Comparison of ENCODE assay signal across 13 cellular contexts in genomic region chr12:713281-713875, GRCh38. TPM values are rescaled to one million over a fixed set of nuclear protein-coding genes. Genes with fewer than 3 reads are reported as not detected.
A peak's percentile ranks its signal among the peaks of the same experiment; 100 is the strongest.
DNase-seq lines count a peak whose midpoint lies in the region; ATAC-seq and TF ChIP-seq lines count a peak whose summit lies in the region.
"Had no signal": no experiment of that assay in that cellular context is flagged by ENCODE, and none has a peak within 500 bp of the region (broad histone marks: within the 10 kb centered on the region; RNA-seq: fewer than 3 reads in every experiment).

No MANE protein-coding gene starts in this region.

- intact Hi-C loops in CD14-positive monocyte (cut with micrococcal nuclease) = no loop called here

- TF ChIP-seq CTCF in CD14-positive monocyte (IDR thresholded peaks at IDR 0.05) = no peak

- DNase-seq in activated naive CD4-positive, alpha-beta T cell treated with Interleukin-2 at 50 U/mL for 16 hours = peak; percentile 46
- DNase-seq in activated naive CD4-positive, alpha-beta T cell treated with anti-CD3 and anti-CD28 coated beads, Interleukin-2, amount 10 ng/mL, durations not matched to agents 7 days and 5 days = no peak
- DNase-seq in mesenteric fat pad (ENCODE audit: low spot score) (peak; percentile 24), superior temporal gyrus (ENCODE audit: extremely low spot score) (peak; percentile 46), CD14-positive monocyte (ENCODE audit: low spot score) (no peak), NCI-H2029 (lab: John Stamatoyannopoulos, UW) (no peak)
- no peak for DNase-seq in natural killer cell treated with Interleukin-12 subunit alpha and Interleukin-12 subunit beta and Interleukin-15 and Interleukin-18, amount 100 ng/mL, for 72 hours (ENCODE audit: low spot score)
- DNase-seq: effector memory CD4-positive, alpha-beta T cell; HFFc6; NCI-H226; thyroid gland had no signal

- CTCF ChIA-PET in activated naive CD4-positive, alpha-beta T cell treated with anti-CD3 and anti-CD28 coated beads, Interleukin-2, amount 10 ng/mL, durations not matched to agents 7 days and 5 days (lab: Charles Lee) = interaction anchor here (1.4 to 2.7 kb wide), 2 partner anchors 8 to 37 kb away, joined by 3 to 10 read pairs; no protein-coding TSS in a partner anchor

- peaks cover 14% of the 10 kb centered on the region for H3K4me1 Mint-ChIP-seq in activated naive CD4-positive, alpha-beta T cell treated with anti-CD3 and anti-CD28 coated beads, Interleukin-2, amount 10 ng/mL, durations not matched to agents 7 days and 5 days
- peaks cover 45% of the 10 kb centered on the region for H3K4me1 Mint-ChIP-seq in activated naive CD4-positive, alpha-beta T cell treated with anti-CD3 and anti-CD28 coated beads, Interleukin-2, amount 50 U/mL, for 24 hours
- H3K4me1 Mint-ChIP-seq in natural killer cell treated with Interleukin-12 subunit alpha and Interleukin-12 subunit beta and Interleukin-15 and Interleukin-18, amount 100 ng/mL, for 72 hours (ENCODE audit: low read depth in 2 of 2) = peaks cover 4 to 5% of the 10 kb centered on the region in 2 donors
- peaks cover 2% of the 10 kb centered on the region for H3K4me1 Mint-ChIP-seq in CD14-positive monocyte

- H3K9me3 Mint-ChIP-seq in activated naive CD4-positive, alpha-beta T cell treated with anti-CD3 and anti-CD28 coated beads, Interleukin-2, amount 10 ng/mL, durations not matched to agents 7 days and 5 days = peaks cover 2% of the 10 kb centered on the region
- H3K9me3 Mint-ChIP-seq in activated naive CD4-positive, alpha-beta T cell treated with anti-CD3 and anti-CD28 coated beads, Interleukin-2, amount 50 U/mL, for 24 hours = no peaks in the 10 kb centered on the region
- no peaks in the 10 kb centered on the region for H3K9me3 Mint-ChIP-seq in natural killer cell treated with Interleukin-12 subunit alpha and Interleukin-12 subunit beta and Interleukin-15 and Interleukin-18, amount 100 ng/mL, for 72 hours
- H3K9me3 Mint-ChIP-seq in CD14-positive monocyte = peaks cover 0 to 2% (median 0%) of the 10 kb centered on the region in 7 donors
- H3K9me3 Mint-ChIP-seq: HFFc6 had no signal

- no peak overlapping the region for H3K27ac Mint-ChIP-seq in activated naive CD4-positive, alpha-beta T cell treated with anti-CD3 and anti-CD28 coated beads, Interleukin-2, amount 10 ng/mL, durations not matched to agents 7 days and 5 days
- peak overlapping the region; percentile 75 for H3K27ac Mint-ChIP-seq in activated naive CD4-positive, alpha-beta T cell treated with anti-CD3 and anti-CD28 coated beads, Interleukin-2, amount 50 U/mL, for 24 hours
- no peak overlapping the region for H3K27ac Mint-ChIP-seq in natural killer cell treated with Interleukin-12 subunit alpha and Interleukin-12 subunit beta and Interleukin-15 and Interleukin-18, amount 100 ng/mL, for 72 hours
- no peak overlapping the region for H3K27ac Mint-ChIP-seq in CD14-positive monocyte
- H3K27ac Mint-ChIP-seq: HFFc6 had no signal

- no peaks in the 10 kb centered on the region for H3K36me3 Mint-ChIP-seq in activated naive CD4-positive, alpha-beta T cell treated with anti-CD3 and anti-CD28 coated beads, Interleukin-2, amount 10 ng/mL, durations not matched to agents 7 days and 5 days
- H3K36me3 Mint-ChIP-seq in activated naive CD4-positive, alpha-beta T cell treated with anti-CD3 and anti-CD28 coated beads, Interleukin-2, amount 50 U/mL, for 24 hours = no peaks in the 10 kb centered on the region
- H3K36me3 Mint-ChIP-seq in natural killer cell treated with Interleukin-12 subunit alpha and Interleukin-12 subunit beta and Interleukin-15 and Interleukin-18, amount 100 ng/mL, for 72 hours = no peaks in the 10 kb centered on the region
- H3K36me3 Mint-ChIP-seq in CD14-positive monocyte = no peaks in the 10 kb centered on the region

- no peak for ATAC-seq in natural killer cell treated with Interleukin-12 subunit alpha and Interleukin-12 subunit beta and Interleukin-15 and Interleukin-18, amount 100 ng/mL, for 72 hours

- no peak overlapping the region for H3K4me3 Mint-ChIP-seq in activated naive CD4-positive, alpha-beta T cell treated with anti-CD3 and anti-CD28 coated beads, Interleukin-2, amount 10 ng/mL, durations not matched to agents 7 days and 5 days
- H3K4me3 Mint-ChIP-seq in activated naive CD4-positive, alpha-beta T cell treated with anti-CD3 and anti-CD28 coated beads, Interleukin-2, amount 50 U/mL, for 24 hours = peak overlapping the region; percentile 67
- no peak overlapping the region for H3K4me3 Mint-ChIP-seq in natural killer cell treated with Interleukin-12 subunit alpha and Interleukin-12 subunit beta and Interleukin-15 and Interleukin-18, amount 100 ng/mL, for 72 hours
- no peak overlapping the region for H3K4me3 Mint-ChIP-seq in CD14-positive monocyte

- peaks cover 3% of the 10 kb centered on the region for H3K27me3 Mint-ChIP-seq in activated naive CD4-positive, alpha-beta T cell treated with anti-CD3 and anti-CD28 coated beads, Interleukin-2, amount 10 ng/mL, durations not matched to agents 7 days and 5 days
- H3K27me3 Mint-ChIP-seq in activated naive CD4-positive, alpha-beta T cell treated with anti-CD3 and anti-CD28 coated beads, Interleukin-2, amount 50 U/mL, for 24 hours = no peaks in the 10 kb centered on the region
- peaks cover 5 to 10% of the 10 kb centered on the region in 2 donors for H3K27me3 Mint-ChIP-seq in natural killer cell treated with Interleukin-12 subunit alpha and Interleukin-12 subunit beta and Interleukin-15 and Interleukin-18, amount 100 ng/mL, for 72 hours
- H3K27me3 Mint-ChIP-seq in CD14-positive monocyte (ENCODE audit: low read depth in 3 of 3) = peaks cover 1 to 4% (median 2%) of the 10 kb centered on the region in 3 donors

RNA-seq across cellular contexts. Expression of gene WNK1, which starts 39.0 kb away (rescaled TPM):
- total RNA-seq in mesenteric fat pad = 312 TPM
- total RNA-seq in natural killer cell treated with Interleukin-12 subunit alpha and Interleukin-12 subunit beta and Interleukin-15 and Interleukin-18, amount 100 ng/mL, for 72 hours = 100 to 1,000 TPM; 152 to 269 TPM
- polyA plus RNA-seq in CD14-positive monocyte = 10 to 100 TPM in 1 of 2 donors, 1 to 10 TPM in 1; 8.7 to 20.9 TPM

RNA-seq across cellular contexts. Expression of gene NINJ2, which starts 50.1 kb away (rescaled TPM):
- 18.5 TPM for total RNA-seq in mesenteric fat pad
- total RNA-seq in natural killer cell treated with Interleukin-12 subunit alpha and Interleukin-12 subunit beta and Interleukin-15 and Interleukin-18, amount 100 ng/mL, for 72 hours = 10 to 100 TPM in 1 of 2 donors, 1 to 10 TPM in 1; 8.6 to 15.3 TPM
- polyA plus RNA-seq in CD14-positive monocyte = 10 to 100 TPM; 73.7 to 92.7 TPM
- total RNA-seq: HFFc6 had no signal
- polyA plus RNA-seq: AG04450 had no signal

Comparison
In these comparisons a context has a peak if more than half of its experiments do, and no peak if none do; other contexts are left out.
1. DNase-seq: peak in activated naive CD4-positive, alpha-beta T cell treated with Interleukin-2 at 50 U/mL for 16 hours (single experiment), mesenteric fat pad (single experiment) and superior temporal gyrus (single experiment); none in activated naive CD4-positive, alpha-beta T cell treated with anti-CD3 and anti-CD28 coated beads, Interleukin-2, amount 10 ng/mL, durations not matched to agents 7 days and 5 days (single experiment), natural killer cell treated with Interleukin-12 subunit alpha and Interleukin-12 subunit beta and Interleukin-15 and Interleukin-18, amount 100 ng/mL, for 72 hours (single experiment), CD14-positive monocyte (single experiment) and NCI-H2029 (single experiment).